ENCODE assay signal across 8 cellular contexts in the genomic region with DNA sequence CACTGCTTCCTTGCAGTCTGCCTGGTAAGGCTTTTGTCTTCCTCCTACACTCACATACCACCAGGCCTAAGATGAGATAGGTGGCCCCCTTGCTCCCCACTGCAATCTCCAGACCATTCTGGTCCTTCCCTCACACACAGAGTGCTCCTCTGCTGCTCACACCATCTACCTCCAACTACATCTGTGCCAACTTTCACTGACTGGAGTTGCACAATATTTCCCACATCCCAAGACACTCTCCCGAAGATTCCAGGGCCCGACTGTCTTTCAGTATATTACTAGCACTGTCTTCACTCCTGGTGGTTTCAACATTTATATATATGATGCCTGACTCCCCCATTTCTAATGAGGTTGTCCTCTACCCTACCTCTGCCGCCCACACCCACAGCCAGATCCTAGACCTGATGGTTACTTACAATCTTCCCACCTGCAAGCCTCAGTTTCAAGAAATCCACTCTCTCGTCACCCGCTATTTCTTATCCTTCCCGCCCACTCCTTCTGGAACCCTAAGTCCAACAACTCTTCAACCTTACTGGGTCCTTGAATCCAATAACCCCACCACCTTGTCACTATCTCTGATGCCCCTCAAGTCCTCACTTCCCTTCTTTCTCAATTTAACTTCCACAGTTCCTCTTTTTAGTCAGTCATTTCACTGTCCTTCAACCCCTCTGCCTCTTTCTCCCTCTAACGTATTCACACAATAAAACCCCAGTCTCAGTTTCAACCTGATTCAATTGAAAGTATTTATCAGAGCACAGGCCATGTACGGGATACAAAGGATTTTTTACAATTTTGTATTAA. TPM values are rescaled to one million over a fixed set of nuclear protein-coding genes. Genes with fewer than 3 reads are reported as not detected.
DNase-seq lines count a peak whose midpoint lies in the region; ATAC-seq and TF ChIP-seq lines count a peak whose summit lies in the region.

No MANE protein-coding gene starts in this region.

- H3K4me1 ChIP-seq in prostate gland (replicated peaks), result peaks cover 6% of the 10 kb centered on the region

- no peak overlapping the region for H3K27ac ChIP-seq in prostate gland

- TF ChIP-seq POLR2A in prostate gland (IDR thresholded peaks at IDR 0.05), result no peak

- TF ChIP-seq CTCF in GM10248 (IDR thresholded peaks at IDR 0.05; ENCODE audit: control extremely low read depth, extremely low read depth, low read depth, missing control alignments), result no peak
- no peak for TF ChIP-seq CTCF in prostate gland (IDR thresholded peaks at IDR 0.05)

- CTCF ChIA-PET in GM10248 (lab: Yijun Ruan, JAX), result interaction anchor here (1.3 kb wide), 1 partner anchor 37 kb away, joined by 3 read pairs; no protein-coding TSS in a partner anchor

- H3K9me3 ChIP-seq in prostate gland, result no peaks in the 10 kb centered on the region

- DNase-seq in GM10248 (ENCODE audit: extremely low spot score) (peak; percentile 44), SIG-M5 treated with dmso at 0.1 percent for 504 hours (lab: John Stamatoyannopoulos, UW; ENCODE audit: unreplicated experiment) (peak; percentile 94), medulla oblongata (ENCODE audit: extremely low spot score) (no peak), prostate gland (ENCODE audit: low spot score) (no peak), DMS153 (lab: John Stamatoyannopoulos, UW) (no peak), NCI-H1092 (lab: John Stamatoyannopoulos, UW) (no peak)

- intact Hi-C loops in prostate gland (cut with DNase I), result no loop called here

- peak; percentile 68 for ATAC-seq in GM19467 (IDR thresholded peaks at IDR 0.05; ENCODE audit: unreplicated experiment)
- peak; percentile 66 for ATAC-seq in HG03066 (IDR thresholded peaks at IDR 0.05; ENCODE audit: low read depth, unreplicated experiment)

- POLR2A ChIA-PET in GM10248 (lab: Yijun Ruan, JAX), result interaction anchor here (0.5 to 0.7 kb wide), 2 partner anchors 20 to 91 kb away, joined by 3 to 4 read pairs; no protein-coding TSS in a partner anchor

- 90% methylated on average over 8 of the region's 8 CpGs for WGBS in prostate gland

- no peaks in the 10 kb centered on the region for H3K27me3 ChIP-seq in prostate gland (replicated peaks; ENCODE audit: insufficient read depth)

- H3K36me3 ChIP-seq in prostate gland, result no peaks in the 10 kb centered on the region

- no peak overlapping the region for H3K4me3 ChIP-seq in prostate gland

RNA-seq across cellular contexts. Expression of a gene that starts 21.6 kb away (rescaled TPM):
- 10 to 100 TPM; 36.5 to 53.2 TPM for total RNA-seq in prostate gland

Comparison
In these comparisons a context has a peak if more than half of its experiments do, and no peak if none do; other contexts are left out.
1. DNase-seq: peak in GM10248 (single experiment) and SIG-M5 treated with dmso at 0.1 percent for 504 hours (single experiment); none in medulla oblongata (single experiment), prostate gland (single experiment), DMS153 (single experiment) and NCI-H1092 (single experiment).